ENCODE assay signal across 3 cellular contexts in genomic region chr6:132818404-132819359, GRCh38.
TF ChIP-seq lines count a peak whose summit lies in the region.

No MANE protein-coding gene starts in this region.

TF ChIP-seq in SK-N-SH, 30 proteins besides CTCF, POLR2A, EP300 and RAD21:
- TF ChIP-seq POLR2AphosphoS5 (IDR thresholded peaks at IDR 0.05; ENCODE audit: low read depth, low read length) (peak; percentile 58), YY1 (IDR thresholded peaks at IDR 0.05; ENCODE audit: low read depth) (no peak)

TF ChIP-seq in SK-N-SH treated with all-trans-retinoic acid at 6 μM for 48 hours, 23 proteins besides CTCF, POLR2A, EP300 and RAD21:
- TF ChIP-seq ZFP3 (CRISPR knock-in tag; IDR thresholded peaks at IDR 0.05) (no peak), CSRNP3 (CRISPR knock-in tag; IDR thresholded peaks at IDR 0.05) (no peak), ZNF70 (CRISPR knock-in tag; IDR thresholded peaks at IDR 0.05) (no peak)

TF ChIP-seq in K562, 482 proteins besides CTCF, POLR2A, EP300 and RAD21:
- TF ChIP-seq POLR2AphosphoS5 (IDR thresholded peaks at IDR 0.05; ENCODE audit: control insufficient read depth, insufficient read depth, low read depth, low read length) (peak; percentile 91), THRB (CRISPR knock-in tag; conservative IDR thresholded peaks at IDR 0.05) (peak; percentile 27), SUPT5H (IDR thresholded peaks at IDR 0.05) (peak; percentile 79), EWSR1 (IDR thresholded peaks at IDR 0.05; ENCODE audit: borderline replicate concordance, low read depth, partially characterized antibody) (peak; percentile 62), ZBED1 (IDR thresholded peaks at IDR 0.05) (0 out of 2 replicates have a peak, but pooled peaks have one; percentile 50), SOX6 (IDR thresholded peaks at IDR 0.05) (0 out of 2 replicates have a peak, but pooled peaks have one; percentile 27), POLR2G (IDR thresholded peaks at IDR 0.05; ENCODE audit: low read depth, low read length) (peak; percentile 59), TSC22D4 (tag; IDR thresholded peaks at IDR 0.05) (no peak), E2F8 (IDR thresholded peaks at IDR 0.05; ENCODE audit: low read depth, partially characterized antibody) (no peak), ZNF445 (CRISPR knock-in tag; IDR thresholded peaks at IDR 0.05; ENCODE audit: low read depth) (0 out of 2 replicates have a peak, but pooled peaks have one; percentile 4), BCLAF1 (IDR thresholded peaks at IDR 0.05; ENCODE audit: borderline replicate concordance in 1 of 2, control insufficient read depth in 1 of 2, low read depth in 2 of 2, low read length in 1 of 2) (peak; percentile 67 to 72; a peak in 3 of 4 replicates), TRIM24 (IDR thresholded peaks at IDR 0.05) (0 out of 4 replicates have a peak, but pooled peaks of 1 of the 2 experiments have one; percentile 7), PRMT5 (CRISPR knock-in tag; IDR thresholded peaks at IDR 0.05) (no peak), ZNF3 (CRISPR knock-in tag; IDR thresholded peaks at IDR 0.05) (no peak), PURB (CRISPR knock-in tag; IDR thresholded peaks at IDR 0.05; ENCODE audit: low read depth) (no peak), THRAP3 (IDR thresholded peaks at IDR 0.05; ENCODE audit: borderline replicate concordance) (peak; percentile 30; the same call in 1 of the 2 replicates), KHSRP (IDR thresholded peaks at IDR 0.05) (peak; percentile 68; the same call in 1 of the 2 replicates), MTA3 (IDR thresholded peaks at IDR 0.05; ENCODE audit: borderline replicate concordance) (no peak), NR1H2 (CRISPR knock-in tag; IDR thresholded peaks at IDR 0.05) (no peak), CCNT2 (IDR thresholded peaks at IDR 0.05; ENCODE audit: borderline replicate concordance, extremely low read depth, insufficient read length, low read depth, low read length) (peak; percentile 2), POLR2B (IDR thresholded peaks at IDR 0.05; ENCODE audit: low read depth, partially characterized antibody) (peak; percentile 70), FOXJ3 (CRISPR knock-in tag; IDR thresholded peaks at IDR 0.05) (no peak), TBL1XR1 (IDR thresholded peaks at IDR 0.05; ENCODE audit: low read length in 2 of 2) (peak; percentile 40 to 42; a peak in 1 of 4 replicates), SIN3A (IDR thresholded peaks at IDR 0.05; ENCODE audit: borderline replicate concordance in 2 of 2, control insufficient read depth in 1 of 2, low read depth in 2 of 2, low read length in 2 of 2) (peak; percentile 31 to 34; a peak in 1 of 4 replicates), CBX5 (IDR thresholded peaks at IDR 0.05; ENCODE audit: borderline replicate concordance, low read depth) (no peak), CHD2 (IDR thresholded peaks at IDR 0.05; ENCODE audit: low read depth, low read length) (peak; percentile 59; the same call in 1 of the 2 replicates), POLR2AphosphoS2 (IDR thresholded peaks at IDR 0.05; ENCODE audit: low read length) (peak; percentile 97), ZSCAN29 (IDR thresholded peaks at IDR 0.05) (0 out of 2 replicates have a peak, but pooled peaks have one; percentile 9), NCOR1 (IDR thresholded peaks at IDR 0.05) (peak; percentile 28; the same call in 1 of the 2 replicates), ZBTB49 (CRISPR knock-in tag; IDR thresholded peaks at IDR 0.05; ENCODE audit: borderline replicate concordance) (no peak), POLR2H (tag; IDR thresholded peaks at IDR 0.05; ENCODE audit: low read depth) (0 out of 2 replicates have a peak, but pooled peaks have one; percentile 9), CHCHD3 (CRISPR knock-in tag; IDR thresholded peaks at IDR 0.05) (peak; percentile 63; the same call in 1 of the 2 replicates), HBP1 (CRISPR knock-in tag; IDR thresholded peaks at IDR 0.05) (peak; percentile 5; the same call in 1 of the 2 replicates), MAFF (IDR thresholded peaks at IDR 0.05; ENCODE audit: low read length) (0 out of 2 replicates have a peak, but pooled peaks have one; percentile 4), RFX7 (CRISPR knock-in tag; IDR thresholded peaks at IDR 0.05) (peak; percentile 49; the same call in 1 of the 2 replicates), PHF20 (IDR thresholded peaks at IDR 0.05; ENCODE audit: partially characterized antibody) (no peak), ZNF551 (CRISPR knock-in tag; IDR thresholded peaks at IDR 0.05) (peak; percentile 66), GTF2E2 (tag; IDR thresholded peaks at IDR 0.05) (peak; percentile 35; the same call in 1 of the 2 replicates), FUS (optimal IDR thresholded peaks at IDR 0.05; ENCODE audit: low read depth, low read length) (peak; percentile 75), ZNF324 (CRISPR knock-in tag; IDR thresholded peaks at IDR 0.05) (no peak)
TF ChIP-seq in K562: peak in this region for 28.
